15 cellular contexts compared by ENCODE assay signal in genomic region chr16:1784977-1785845, GRCh38. TPM values are rescaled to one million over a fixed set of nuclear protein-coding genes. Genes with fewer than 3 reads are reported as not detected.
DNase-seq lines count a peak whose midpoint lies in the region; FAIRE-seq and TF ChIP-seq lines count a peak whose summit lies in the region.
"Had no signal": no experiment of that assay in that cellular context is flagged by ENCODE, and none has a peak within 500 bp of the region (broad histone marks: within the 10 kb centered on the region; RNA-seq: fewer than 3 reads in every experiment).

No MANE protein-coding gene starts in this region.

- peak overlapping the region; percentile 20 for H3K4me3 Mint-ChIP-seq in activated CD4-positive, alpha-beta T cell treated with anti-CD3 and anti-CD28 coated beads, Interleukin-2, amount 10 ng/mL, durations not matched to agents 7 days and 5 days
- peak overlapping the region; percentile 33 for H3K4me3 Mint-ChIP-seq in endothelial cell (ENCODE audit: unreplicated experiment)

- DNase-seq in activated CD4-positive, alpha-beta T cell treated with anti-CD3 and anti-CD28 coated beads, Interleukin-2, amount 10 ng/mL, durations not matched to agents 7 days and 5 days: no peak
- DNase-seq in activated CD4-positive, alpha-beta T cell treated with anti-CD3 and anti-CD28 coated beads, Interleukin-2, amount 50 U/mL, for 1 hour: no peak
- no peak for DNase-seq in RWPE1 (ENCODE audit: low spot score)
- DNase-seq in endothelial cell (ENCODE audit: low spot score): peak; percentile 2
- peak; percentile 71 for DNase-seq in spleen
- no peak for DNase-seq in GM12892 (ENCODE audit: insufficient read length)
- DNase-seq in GM20000 (ENCODE audit: low spot score): no peak
- DNase-seq in NCI-H446 treated with DMSO at 0.1 percent for 48 hours (lab: John Stamatoyannopoulos, UW): no peak
- DNase-seq: activated CD4-positive, alpha-beta T cell treated with anti-CD3 and anti-CD28 coated beads, Interleukin-2, amount 50 U/mL, for 48 hours; esophagus squamous epithelium; NCI-H1694 treated with DMSO at 0.1 percent for 48 hours; NCI-H524 treated with DMSO at 0.1 percent for 48 hours; Peyer's patch had no signal

- TF ChIP-seq POLR2A in spleen (IDR thresholded peaks at IDR 0.05) (no peak), GM12892 (IDR thresholded peaks at IDR 0.05; ENCODE audit: low read depth, low read length) (no peak)

- H3K27ac ChIP-seq in RWPE1 (peak overlapping the region; percentile 92), spleen (no peak overlapping the region)
- H3K27ac ChIP-seq: A549, esophagus squamous epithelium, HL-60, Peyer's patch had no signal

- H3K27ac Mint-ChIP-seq in activated CD4-positive, alpha-beta T cell treated with anti-CD3 and anti-CD28 coated beads, Interleukin-2, amount 10 ng/mL, durations not matched to agents 7 days and 5 days: peak overlapping the region; percentile 37
- no peak overlapping the region for H3K27ac Mint-ChIP-seq in endothelial cell (ENCODE audit: unreplicated experiment)

- no peak for TF ChIP-seq CTCF in RWPE1 (conservative IDR thresholded peaks at IDR 0.05; ENCODE audit: low read depth)
- TF ChIP-seq CTCF in endothelial cell (IDR thresholded peaks at IDR 0.05; ENCODE audit: unreplicated experiment): no peak
- TF ChIP-seq CTCF in spleen (IDR thresholded peaks at IDR 0.05 in 8 of 11, conservative IDR thresholded peaks at IDR 0.05 in 3 of 11): no peak
- no peak for TF ChIP-seq CTCF in GM20000 (IDR thresholded peaks at IDR 0.05; ENCODE audit: extremely low read depth, missing control alignments)

- no peaks in the 10 kb centered on the region for H3K9me3 ChIP-seq in spleen
- H3K9me3 ChIP-seq: A549, esophagus squamous epithelium, Peyer's patch had no signal

- H3K4me1 ChIP-seq in spleen: peaks cover 18 to 60% (median 44%) of the 10 kb centered on the region in 6 donors

- H3K4me3 ChIP-seq in spleen: no peak overlapping the region
- H3K4me3 ChIP-seq: A549, esophagus squamous epithelium, Peyer's patch had no signal

- H3K9me3 Mint-ChIP-seq in activated CD4-positive, alpha-beta T cell treated with anti-CD3 and anti-CD28 coated beads, Interleukin-2, amount 10 ng/mL, durations not matched to agents 7 days and 5 days: no peaks in the 10 kb centered on the region
- no peaks in the 10 kb centered on the region for H3K9me3 Mint-ChIP-seq in endothelial cell (ENCODE audit: unreplicated experiment)

- WGBS in spleen, 5 donors: 92 to 97% (median 94%) methylated on average over 22 to 26 of the region's 26 CpGs

- intact Hi-C loops in spleen (cut with DNase I; ENCODE audit: low total_unique reads): no loop called here

- no peaks in the 10 kb centered on the region for H3K27me3 ChIP-seq in spleen (replicated peaks in 1 of 7)
- H3K27me3 ChIP-seq: esophagus squamous epithelium, Peyer's patch had no signal

- no peaks in the 10 kb centered on the region for H3K27me3 Mint-ChIP-seq in activated CD4-positive, alpha-beta T cell treated with anti-CD3 and anti-CD28 coated beads, Interleukin-2, amount 10 ng/mL, durations not matched to agents 7 days and 5 days
- H3K27me3 Mint-ChIP-seq in endothelial cell (ENCODE audit: unreplicated experiment): peaks cover 6% of the 10 kb centered on the region

- peaks cover 25% of the 10 kb centered on the region for H3K4me1 Mint-ChIP-seq in activated CD4-positive, alpha-beta T cell treated with anti-CD3 and anti-CD28 coated beads, Interleukin-2, amount 10 ng/mL, durations not matched to agents 7 days and 5 days
- H3K4me1 Mint-ChIP-seq in endothelial cell (ENCODE audit: unreplicated experiment): peaks cover 13% of the 10 kb centered on the region

- POLR2A ChIA-PET in activated CD4-positive, alpha-beta T cell treated with anti-CD3 and anti-CD28 coated beads, Interleukin-2, amount 10 ng/mL, durations not matched to agents 7 days and 5 days (lab: Charles Lee): no interaction called here
- POLR2A ChIA-PET in RWPE1 (lab: Yijun Ruan, JAX; ENCODE audit: low non-redundant PET): interaction anchor here (0.6 to 1.1 kb wide), 2 partner anchors 11 to 14 kb away, joined by 4 to 5 read pairs; no protein-coding TSS in a partner anchor

- CTCF ChIA-PET in activated CD4-positive, alpha-beta T cell treated with anti-CD3 and anti-CD28 coated beads, Interleukin-2, amount 10 ng/mL, durations not matched to agents 7 days and 5 days (lab: Charles Lee): interaction anchor here (0.6 kb wide), 1 partner anchor 11 kb away, joined by 5 read pairs; no protein-coding TSS in a partner anchor
- CTCF ChIA-PET in RWPE1 (lab: Yijun Ruan, JAX): no interaction called here

- FAIRE-seq in GM12892 (lab: Jason Lieb, UNC): no peak
- FAIRE-seq: A549 had no signal

- H3K36me3 ChIP-seq in spleen: peaks cover 0 to 66% (median 41%) of the 10 kb centered on the region in 6 donors

- peaks cover 10% of the 10 kb centered on the region for H3K36me3 Mint-ChIP-seq in activated CD4-positive, alpha-beta T cell treated with anti-CD3 and anti-CD28 coated beads, Interleukin-2, amount 10 ng/mL, durations not matched to agents 7 days and 5 days (ENCODE audit: low read depth)
- peaks cover 3% of the 10 kb centered on the region for H3K36me3 Mint-ChIP-seq in endothelial cell (ENCODE audit: low read depth, unreplicated experiment)

RNA-seq across cellular contexts. Expression of gene NUBP2, which starts 2.5 kb away (rescaled TPM):
- total RNA-seq in activated CD4-positive, alpha-beta T cell treated with anti-CD3 and anti-CD28 coated beads, Interleukin-2, amount 10 ng/mL, durations not matched to agents 7 days and 5 days: 10 to 100 TPM; 40.2 to 53.8 TPM
- total RNA-seq in endothelial cell (ENCODE audit: unreplicated experiment) (49.8 TPM), spleen (100 to 1,000 TPM in 1 of 7 donors, 10 to 100 TPM in 6; 37.5 to 103 (median 44.6) TPM)
- polyA plus RNA-seq in spleen: 10 to 100 TPM; 61.9 to 84.3 (median 79.3) TPM
- polyA plus RNA-seq in GM12892 (2012; ENCODE audit: missing spikeins): 11.7 TPM

RNA-seq across cellular contexts. Expression of gene SPSB3, which starts 2.8 kb away (rescaled TPM):
- 10 to 100 TPM; 38.0 to 42.9 TPM for total RNA-seq in activated CD4-positive, alpha-beta T cell treated with anti-CD3 and anti-CD28 coated beads, Interleukin-2, amount 10 ng/mL, durations not matched to agents 7 days and 5 days
- 52.9 TPM for total RNA-seq in endothelial cell (ENCODE audit: unreplicated experiment)
- total RNA-seq in spleen: 100 to 1,000 TPM in 2 of 7 donors, 10 to 100 TPM in 5; 41.4 to 114 (median 65.3) TPM
- 100 to 1,000 TPM; 111 to 266 (median 204) TPM for polyA plus RNA-seq in spleen
- polyA plus RNA-seq in GM12892 (2012; ENCODE audit: missing spikeins): 5.2 TPM

RNA-seq across cellular contexts. Expression of gene IGFALS, which starts 8.3 kb away (rescaled TPM):
- under 1 TPM in 1 of 2 experiments, not detected in 1; 0.15 TPM for total RNA-seq in activated CD4-positive, alpha-beta T cell treated with anti-CD3 and anti-CD28 coated beads, Interleukin-2, amount 10 ng/mL, durations not matched to agents 7 days and 5 days
- total RNA-seq in endothelial cell (ENCODE audit: unreplicated experiment): not detected
- under 1 TPM in 5 of 7 donors, not detected in 2; 0.21 to 0.63 (median 0.39) TPM for total RNA-seq in spleen
- polyA plus RNA-seq in spleen: under 1 TPM; 0.14 to 0.19 (median 0.17) TPM
- 0.13 TPM for polyA plus RNA-seq in GM12892 (2012; ENCODE audit: missing spikeins)
- total RNA-seq: esophagus squamous epithelium had no signal

RNA-seq across cellular contexts. Expression of gene MRPS34, which starts 12.3 kb away (rescaled TPM):
- total RNA-seq in activated CD4-positive, alpha-beta T cell treated with anti-CD3 and anti-CD28 coated beads, Interleukin-2, amount 10 ng/mL, durations not matched to agents 7 days and 5 days: 100 to 1,000 TPM in 1 of 2 experiments, 10 to 100 TPM in 1; 93.6 to 105 TPM
- total RNA-seq in endothelial cell (ENCODE audit: unreplicated experiment): 62.7 TPM
- 10 to 100 TPM; 49.9 to 66.8 (median 62.3) TPM for total RNA-seq in spleen
- polyA plus RNA-seq in spleen: 100 to 1,000 TPM; 133 to 157 (median 134) TPM
- 58.1 TPM for polyA plus RNA-seq in GM12892 (2012; ENCODE audit: missing spikeins)

RNA-seq across cellular contexts. Expression of gene EME2, which starts 12.6 kb away (rescaled TPM):
- 10 to 100 TPM; 28.7 to 33.4 TPM for total RNA-seq in activated CD4-positive, alpha-beta T cell treated with anti-CD3 and anti-CD28 coated beads, Interleukin-2, amount 10 ng/mL, durations not matched to agents 7 days and 5 days
- total RNA-seq in endothelial cell (ENCODE audit: unreplicated experiment) (25.4 TPM), spleen (10 to 100 TPM; 17.8 to 41.3 (median 28.8) TPM)
- 10 to 100 TPM in 2 of 3 donors, 1 to 10 TPM in 1; 5.1 to 22.4 (median 13.8) TPM for polyA plus RNA-seq in spleen
- polyA plus RNA-seq in GM12892 (2012; ENCODE audit: missing spikeins): 6.3 TPM

Comparison
In these comparisons a context has a peak if more than half of its experiments do, and no peak if none do; other contexts are left out.
1. DNase-seq: peak in endothelial cell (single experiment) and spleen (single experiment); none in activated CD4-positive, alpha-beta T cell treated with anti-CD3 and anti-CD28 coated beads, Interleukin-2, amount 10 ng/mL, durations not matched to agents 7 days and 5 days (single experiment), activated CD4-positive, alpha-beta T cell treated with anti-CD3 and anti-CD28 coated beads, Interleukin-2, amount 50 U/mL, for 1 hour (single experiment), RWPE1 (single experiment), GM12892 (single experiment), GM20000 (single experiment) and NCI-H446 treated with DMSO at 0.1 percent for 48 hours (single experiment).